In genomic region chr22:38657248-38657909, GRCh38 we compare ENCODE assay signal across 1 cellular context.
TF ChIP-seq lines count a peak whose summit lies in the region.

No MANE protein-coding gene starts in this region.

TF ChIP-seq in endothelial cell of umbilical vein, 7 proteins besides CTCF, POLR2A, EP300 and RAD21 (continued from another document):
- TF ChIP-seq EZH2 (IDR thresholded peaks at IDR 0.05; ENCODE audit: borderline replicate concordance, low read depth, low read length, severe bottlenecking) (no peak), MAX (IDR thresholded peaks at IDR 0.05; ENCODE audit: insufficient read depth, insufficient read length) (no peak), JUN (IDR thresholded peaks at IDR 0.05; ENCODE audit: borderline replicate concordance, insufficient read depth, insufficient read length, low read depth) (no peak), MYC (IDR thresholded peaks at IDR 0.05; ENCODE audit: low read depth, low read length) (no peak)
